In the genomic region with DNA sequence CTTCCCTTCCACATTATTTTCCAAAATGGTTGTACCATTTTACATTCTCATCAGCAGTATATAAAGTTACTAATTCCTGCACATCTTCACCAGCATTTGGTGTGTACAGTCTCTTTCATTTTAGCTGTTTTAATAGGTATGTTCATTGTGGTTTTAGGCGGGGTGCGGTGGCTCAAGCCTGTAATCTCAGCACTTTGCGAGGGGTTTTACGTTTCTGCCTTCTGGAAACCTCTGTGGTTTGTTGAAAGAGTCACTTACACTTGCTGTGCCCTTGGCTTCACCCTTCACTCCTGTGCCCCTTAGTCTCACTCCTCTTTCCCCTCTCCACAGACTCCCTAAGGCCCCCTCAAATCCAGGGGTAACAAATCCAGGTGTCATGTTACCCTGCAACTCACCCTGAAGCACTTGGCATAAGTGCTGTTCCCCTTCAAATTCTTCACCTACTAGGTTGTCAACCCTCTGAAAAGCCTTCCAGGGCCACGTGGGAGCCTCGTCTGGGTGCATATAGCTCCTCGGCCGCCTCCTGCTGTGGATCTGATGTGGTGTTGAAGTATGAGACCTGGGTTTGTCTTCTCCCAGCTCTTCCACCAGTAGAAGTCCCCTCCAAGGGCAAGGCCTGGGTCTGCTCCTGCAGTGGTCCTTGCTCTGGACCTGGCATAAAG, we compare ENCODE assay signal across 9 cellular contexts. TPM values are rescaled to one million over a fixed set of nuclear protein-coding genes. Genes with fewer than 3 reads are reported as not detected.
DNase-seq lines count a peak whose midpoint lies in the region; ATAC-seq, FAIRE-seq and TF ChIP-seq lines count a peak whose summit lies in the region.
"Had no signal": no experiment of that assay in that cellular context is flagged by ENCODE, and none has a peak within 500 bp of the region (broad histone marks: within the 10 kb centered on the region; RNA-seq: fewer than 3 reads in every experiment).

No MANE protein-coding gene starts in this region.

- peaks cover 8% of the 10 kb centered on the region for H3F3A ChIP-seq in MM.1S (ENCODE audit: insufficient read depth, low read length)

- H3K4me1 Mint-ChIP-seq in CD4-positive, CD25-positive, alpha-beta regulatory T cell: peaks cover 7 to 17% (median 12%) of the 10 kb centered on the region in 4 donors

- TF ChIP-seq POLR2A in K562 (conservative IDR thresholded peaks at IDR 0.05): no peak

- CTCF ChIA-PET in K562 (lab: Yijun Ruan, JAX; ENCODE audit: low intra/inter-chr PET ratio): no interaction called here

- H3K27ac ChIP-seq in CD4-positive, CD25-positive, alpha-beta regulatory T cell (ENCODE audit: insufficient read depth, low read length, poor library complexity, severe bottlenecking): no peak overlapping the region
- peak overlapping the region; percentile 60; the same call in 1 of the 2 replicates for H3K27ac ChIP-seq in MM.1S (ENCODE audit: low read length)
- H3K27ac ChIP-seq in K562 (ENCODE audit: extremely low read depth, low read depth, low read length): no peak overlapping the region

- H3K4me2 ChIP-seq in MM.1S (ENCODE audit: low read depth, low read length): peak overlapping the region; percentile 14; the same call in 1 of the 2 replicates
- no peak overlapping the region for H3K4me2 ChIP-seq in K562 (ENCODE audit: insufficient read depth, low read length)

- H3K36me3 Mint-ChIP-seq in CD4-positive, CD25-positive, alpha-beta regulatory T cell: peaks cover 4% of the 10 kb centered on the region

- H3K9me3 ChIP-seq in CD4-positive, CD25-positive, alpha-beta regulatory T cell (ENCODE audit: control insufficient read depth in 2 of 2, low read length in 2 of 2): no peaks in the 10 kb centered on the region
- H3K9me3 ChIP-seq in MM.1S (replicated peaks; ENCODE audit: insufficient read depth, low read length) (no peaks in the 10 kb centered on the region), K562 (replicated peaks; ENCODE audit: control insufficient read depth, insufficient read depth, low read depth, low read length) (no peaks in the 10 kb centered on the region)

- no peak overlapping the region for H3K4me3 ChIP-seq in CD4-positive, CD25-positive, alpha-beta regulatory T cell (ENCODE audit: low read depth, low read length)
- H3K4me3 ChIP-seq in MM.1S (ENCODE audit: low read length): no peak overlapping the region
- H3K4me3 ChIP-seq in K562: no peak overlapping the region

- no TSS peak for BruUV-seq in K562 (replicated peaks; lab: Mats Ljungman, UMichigan)

- H3K9me1 ChIP-seq in K562 (ENCODE audit: control insufficient read depth, insufficient read depth, low read length): no peaks in the 10 kb centered on the region

- H3K27me3 Mint-ChIP-seq in CD4-positive, CD25-positive, alpha-beta regulatory T cell: no peaks in the 10 kb centered on the region

- ATAC-seq in CD4-positive, CD25-positive, alpha-beta regulatory T cell (ENCODE audit: low read depth in 2 of 2): peak; percentile 37 to 58
- no peak; the same call in 2 of the 3 replicates for ATAC-seq in K562
- ATAC-seq in GM21528 (IDR thresholded peaks at IDR 0.05; ENCODE audit: low FRiP score, unreplicated experiment): no peak

- H3K79me2 ChIP-seq in MM.1S (ENCODE audit: low read length) (no peaks in the 10 kb centered on the region), K562 (ENCODE audit: control insufficient read depth, insufficient read depth, low read length) (no peaks in the 10 kb centered on the region)

- H3K4me1 ChIP-seq in CD4-positive, CD25-positive, alpha-beta regulatory T cell (ENCODE audit: control insufficient read depth, insufficient read depth, low read length, poor library complexity, severe bottlenecking): peaks cover 7% of the 10 kb centered on the region
- H3K4me1 ChIP-seq in MM.1S (ENCODE audit: low read length) (peaks cover 12% of the 10 kb centered on the region), K562 (replicated peaks in 1 of 2; ENCODE audit: control insufficient read depth in 2 of 2, insufficient read depth in 2 of 2, low read length in 2 of 2) (no peaks in the 10 kb centered on the region; a peak in 1 of 5 replicates)

- TF ChIP-seq RAD21 in K562 (CRISPR knock-in tag; conservative IDR thresholded peaks at IDR 0.05 in 1 of 2, IDR thresholded peaks at IDR 0.05 in 1 of 2): no peak

- H3K9ac ChIP-seq in MM.1S (ENCODE audit: low read length) (no peak overlapping the region; the same call in 1 of the 2 replicates), K562 (ENCODE audit: insufficient read depth in 1 of 2, low read depth in 2 of 2, low read length in 2 of 2) (no peak overlapping the region)

- H2AFZ ChIP-seq in MM.1S (ENCODE audit: low read length) (no peak overlapping the region), K562 (ENCODE audit: low read depth, low read length) (no peak overlapping the region)

- H3K9me3 Mint-ChIP-seq in CD4-positive, CD25-positive, alpha-beta regulatory T cell: peaks cover 0 to 1% (median 0%) of the 10 kb centered on the region in 7 donors

- H3K4me3 Mint-ChIP-seq in CD4-positive, CD25-positive, alpha-beta regulatory T cell: peak overlapping the region in 3 of 4 donors; percentile 23 to 58 (median 39)

- in situ Hi-C loops in K562 (cut with MboI): no loop called here

- DNase-seq in CD4-positive, CD25-positive, alpha-beta regulatory T cell: peak in 1 of 3 donors; percentile 80
- DNase-seq in MM.1S: peak; percentile 87
- no peak for DNase-seq in K562 (ENCODE audit: extremely low read depth in 1 of 4, low spot score in 3 of 4)
- DNase-seq in germinal center (ENCODE audit: low spot score): no peak
- no peak for DNase-seq in NCI-H1048 (lab: John Stamatoyannopoulos, UW)
- DNase-seq: C1 segment of cervical spinal cord, NCI-H69, retina had no signal

- no peaks in the 10 kb centered on the region for H3K27me3 ChIP-seq in CD4-positive, CD25-positive, alpha-beta regulatory T cell (ENCODE audit: control insufficient read depth, insufficient read depth, low read length)
- H3K27me3 ChIP-seq in MM.1S (replicated peaks; ENCODE audit: insufficient read depth, low read length) (no peaks in the 10 kb centered on the region), K562 (ENCODE audit: control insufficient read depth in 2 of 2, insufficient read depth in 2 of 2, low read length in 2 of 2) (no peaks in the 10 kb centered on the region)

- H4K20me1 ChIP-seq in MM.1S (ENCODE audit: insufficient read depth, low read length): no peaks in the 10 kb centered on the region
- H4K20me1 ChIP-seq in K562 (replicated peaks; ENCODE audit: control insufficient read depth, insufficient read depth, low read length): no peaks in the 10 kb centered on the region

- no peak for FAIRE-seq in K562 (lab: Jason Lieb, UNC)

- TF ChIP-seq CTCF in MM.1S (IDR thresholded peaks at IDR 0.05; ENCODE audit: low read length) (no peak), K562 (IDR thresholded peaks at IDR 0.05 in 2 of 3, conservative IDR thresholded peaks at IDR 0.05 in 1 of 3; ENCODE audit: insufficient read depth in 2 of 3, low read depth in 1 of 3, low read length in 3 of 3) (no peak)

- WGBS in K562 (ENCODE audit: insufficient coverage, low coverage, missing lambda C conversion rate): 49% methylated on average over 7 of the region's 8 CpGs

- POLR2A ChIA-PET in K562 (lab: Yijun Ruan, JAX): interaction anchor here (1.2 kb wide), 1 partner anchor 11 kb away, joined by 3 read pairs; no protein-coding TSS in a partner anchor

- no peaks in the 10 kb centered on the region for H3K9me2 ChIP-seq in MM.1S (replicated peaks; ENCODE audit: insufficient read depth, low read length)

- no peak for TF ChIP-seq EP300 in K562 (IDR thresholded peaks at IDR 0.05; ENCODE audit: low read length)

- intact Hi-C loops in K562 (cut with micrococcal nuclease): no loop called here

- peaks cover 22% of the 10 kb centered on the region for H3K36me3 ChIP-seq in CD4-positive, CD25-positive, alpha-beta regulatory T cell (ENCODE audit: control insufficient read depth, insufficient read depth, low read length)
- H3K36me3 ChIP-seq in MM.1S (replicated peaks; ENCODE audit: insufficient read depth, low read length) (no peaks in the 10 kb centered on the region), K562 (ENCODE audit: control insufficient read depth, insufficient read depth, low read length) (no peaks in the 10 kb centered on the region)

- H3K27ac Mint-ChIP-seq in CD4-positive, CD25-positive, alpha-beta regulatory T cell: peak overlapping the region in 2 of 3 donors; percentile 72 to 79

RNA-seq across cellular contexts. Expression of a gene that starts 20.8 kb away (rescaled TPM):
- total RNA-seq in CD4-positive, CD25-positive, alpha-beta regulatory T cell: 32.0 TPM
- 10 to 100 TPM; 16.3 to 18.0 (median 17.6) TPM for polyA plus RNA-seq in CD4-positive, CD25-positive, alpha-beta regulatory T cell
- 12.6 and 28.4 TPM in 2 replicates for total RNA-seq in K562 (2011; cell fraction: chromatin; rRNA removed; ENCODE audit: low replicate concordance)
- total RNA-seq in K562 (2011; cell fraction: nucleolus; rRNA removed): 13.4 and 17.7 TPM in 2 replicates
- total RNA-seq in K562 (2011; cell fraction: nucleoplasm; rRNA removed): 17.2 and 21.9 TPM in 2 replicates
- 10.1 and 14.0 TPM in 2 replicates for total RNA-seq in K562 (2014; rRNA removed)
- total RNA-seq in K562 (2014; rRNA removed; fragmentation: Illumina TruSeq; extraction: Trizol): 5.8 and 5.9 TPM in 2 replicates
- 8.0 and 8.4 TPM in 2 replicates for total RNA-seq in K562 (2015; rRNA removed; fragmentation: Illumina TruSeq; extraction: Trizol)
- total RNA-seq in K562 (2021): 17.4 and 20.5 TPM in 2 replicates
- polyA plus RNA-seq in K562 (2011; rRNA removed): 3.6 and 6.7 TPM in 2 replicates
- 5.7 and 7.7 TPM in 2 replicates for polyA plus RNA-seq in K562 (2011; cell fraction: cytosol; rRNA removed)
- polyA plus RNA-seq in K562 (2011; cell fraction: nucleus; rRNA removed): 6.8 and 9.9 TPM in 2 replicates
- 7.9 and 9.5 TPM in 2 replicates for polyA plus RNA-seq in K562 (2012)
- polyA plus RNA-seq in K562 (2014; fragmentation: Illumina TruSeq; extraction: Trizol): 11.6 and 11.8 TPM in 2 replicates
- 1 to 10 TPM; 3.3 to 6.2 TPM for polyA plus RNA-seq in K562 (2014; fragmentation: Nextera tagmentation; extraction: Ambion mirVana)
- 7.3 and 7.7 TPM in 2 replicates for polyA plus RNA-seq in K562 (2014; rRNA removed)
- polyA minus RNA-seq in K562 (2011; rRNA and poly(A)+ RNA removed): 5.2 and 5.4 TPM in 2 replicates
- 8.1 and 9.7 TPM in 2 replicates for polyA minus RNA-seq in K562 (2011; cell fraction: cytosol; rRNA and poly(A)+ RNA removed)
- polyA minus RNA-seq in K562 (2011; cell fraction: nucleus; rRNA and poly(A)+ RNA removed): 3.3 and 3.6 TPM in 2 replicates

RNA-seq across cellular contexts. Expression of a gene that starts 42.7 kb away (rescaled TPM):
- 40.7 TPM for total RNA-seq in CD4-positive, CD25-positive, alpha-beta regulatory T cell
- 10 to 100 TPM; 22.6 to 33.5 (median 25.7) TPM for polyA plus RNA-seq in CD4-positive, CD25-positive, alpha-beta regulatory T cell
- total RNA-seq in K562 (2011; cell fraction: chromatin; rRNA removed; ENCODE audit: low replicate concordance): 13.0 and 18.7 TPM in 2 replicates
- 18.2 and 18.6 TPM in 2 replicates for total RNA-seq in K562 (2011; cell fraction: nucleolus; rRNA removed)
- total RNA-seq in K562 (2011; cell fraction: nucleoplasm; rRNA removed): 19.8 and 20.8 TPM in 2 replicates
- total RNA-seq in K562 (2014; rRNA removed) (92.7 and 94.8 TPM in 2 replicates), K562 (2014; rRNA removed; fragmentation: Illumina TruSeq; extraction: Trizol) (112 and 117 TPM in 2 replicates), K562 (2015; rRNA removed; fragmentation: Illumina TruSeq; extraction: Trizol) (97.7 and 101 TPM in 2 replicates), K562 (2021) (69.5 and 73.2 TPM in 2 replicates)
- polyA plus RNA-seq in K562 (2011; rRNA removed) (94.3 and 119 TPM in 2 replicates), K562 (2014; fragmentation: Illumina TruSeq; extraction: Trizol) (101 and 109 TPM in 2 replicates), K562 (2014; fragmentation: Nextera tagmentation; extraction: Ambion mirVana) (10 to 100 TPM; 14.2 to 30.9 TPM), K562 (2014; rRNA removed) (144 and 150 TPM in 2 replicates)
- polyA plus RNA-seq in K562 (2011; cell fraction: cytosol; rRNA removed): 65.2 and 100 TPM in 2 replicates
- 24.5 and 36.1 TPM in 2 replicates for polyA plus RNA-seq in K562 (2011; cell fraction: nucleus; rRNA removed)
- polyA plus RNA-seq in K562 (2012): 39.8 and 74.3 TPM in 2 replicates
- polyA minus RNA-seq in K562 (2011; rRNA and poly(A)+ RNA removed): 45.3 and 47.4 TPM in 2 replicates
- polyA minus RNA-seq in K562 (2011; cell fraction: cytosol; rRNA and poly(A)+ RNA removed): 10.5 and 16.9 TPM in 2 replicates
- polyA minus RNA-seq in K562 (2011; cell fraction: nucleus; rRNA and poly(A)+ RNA removed): 6.3 and 9.4 TPM in 2 replicates

RNA-seq across cellular contexts. Expression of a gene that starts 43.1 kb away (rescaled TPM):
- total RNA-seq in CD4-positive, CD25-positive, alpha-beta regulatory T cell: 87.5 TPM
- polyA plus RNA-seq in CD4-positive, CD25-positive, alpha-beta regulatory T cell: 10 to 100 TPM; 64.3 to 76.4 (median 67.0) TPM
- 66.8 and 134 TPM in 2 replicates for total RNA-seq in K562 (2011; cell fraction: chromatin; rRNA removed; ENCODE audit: low replicate concordance)
- 96.2 and 100 TPM in 2 replicates for total RNA-seq in K562 (2011; cell fraction: nucleolus; rRNA removed)
- 83.8 and 84.8 TPM in 2 replicates for total RNA-seq in K562 (2011; cell fraction: nucleoplasm; rRNA removed)
- total RNA-seq in K562 (2014; rRNA removed): 84.1 and 116 TPM in 2 replicates
- total RNA-seq in K562 (2014; rRNA removed; fragmentation: Illumina TruSeq; extraction: Trizol): 34.1 and 42.1 TPM in 2 replicates
- 52.5 and 53.3 TPM in 2 replicates for total RNA-seq in K562 (2015; rRNA removed; fragmentation: Illumina TruSeq; extraction: Trizol)
- total RNA-seq in K562 (2021): 117 and 119 TPM in 2 replicates
- polyA plus RNA-seq in K562 (2011; rRNA removed): 17.0 and 41.7 TPM in 2 replicates
- polyA plus RNA-seq in K562 (2011; cell fraction: cytosol; rRNA removed): 32.6 and 36.3 TPM in 2 replicates
- polyA plus RNA-seq in K562 (2011; cell fraction: nucleus; rRNA removed): 119 and 126 TPM in 2 replicates
- 86.0 and 125 TPM in 2 replicates for polyA plus RNA-seq in K562 (2012)
- 109 and 111 TPM in 2 replicates for polyA plus RNA-seq in K562 (2014; fragmentation: Illumina TruSeq; extraction: Trizol)
- 10 to 100 TPM; 16.2 to 28.7 TPM for polyA plus RNA-seq in K562 (2014; fragmentation: Nextera tagmentation; extraction: Ambion mirVana)
- polyA plus RNA-seq in K562 (2014; rRNA removed): 43.2 and 54.6 TPM in 2 replicates
- polyA minus RNA-seq in K562 (2011; rRNA and poly(A)+ RNA removed): 14.8 and 25.3 TPM in 2 replicates
- polyA minus RNA-seq in K562 (2011; cell fraction: cytosol; rRNA and poly(A)+ RNA removed): 42.2 and 69.6 TPM in 2 replicates
- polyA minus RNA-seq in K562 (2011; cell fraction: nucleus; rRNA and poly(A)+ RNA removed): 39.7 and 49.1 TPM in 2 replicates

RNA-seq across cellular contexts. Expression of a gene that starts 44.1 kb away (rescaled TPM):
- 9.4 TPM for total RNA-seq in CD4-positive, CD25-positive, alpha-beta regulatory T cell
- 1 to 10 TPM; 4.6 to 5.6 (median 5.1) TPM for polyA plus RNA-seq in CD4-positive, CD25-positive, alpha-beta regulatory T cell
- total RNA-seq in K562 (2011; cell fraction: chromatin; rRNA removed; ENCODE audit: low replicate concordance): 1.4 and 6.6 TPM in 2 replicates
- 2.4 and 2.8 TPM in 2 replicates for total RNA-seq in K562 (2011; cell fraction: nucleolus; rRNA removed)
- 1.9 and 3.0 TPM in 2 replicates for total RNA-seq in K562 (2011; cell fraction: nucleoplasm; rRNA removed)
- 1.2 and 2.0 TPM in 2 replicates for total RNA-seq in K562 (2014; rRNA removed)
- total RNA-seq in K562 (2014; rRNA removed; fragmentation: Illumina TruSeq; extraction: Trizol): 0.69 and 0.96 TPM in 2 replicates
- 0.68 and 0.76 TPM in 2 replicates for total RNA-seq in K562 (2015; rRNA removed; fragmentation: Illumina TruSeq; extraction: Trizol)
- 1.6 and 2.8 TPM in 2 replicates for total RNA-seq in K562 (2021)
- polyA plus RNA-seq in K562 (2011; rRNA removed): 3.1 and 3.2 TPM in 2 replicates
- 1.4 and 4.5 TPM in 2 replicates for polyA plus RNA-seq in K562 (2011; cell fraction: cytosol; rRNA removed)
- polyA plus RNA-seq in K562 (2011; cell fraction: nucleus; rRNA removed): 4.0 and 5.7 TPM in 2 replicates
- polyA plus RNA-seq in K562 (2012): 0.30 and 0.72 TPM in 2 replicates
- 1.8 and 2.1 TPM in 2 replicates for polyA plus RNA-seq in K562 (2014; fragmentation: Illumina TruSeq; extraction: Trizol)
- under 1 TPM; 0.04 to 0.06 TPM for polyA plus RNA-seq in K562 (2014; fragmentation: Nextera tagmentation; extraction: Ambion mirVana)
- 0.90 and 1.4 TPM in 2 replicates for polyA plus RNA-seq in K562 (2014; rRNA removed)
- 2.7 and 4.1 TPM in 2 replicates for polyA minus RNA-seq in K562 (2011; rRNA and poly(A)+ RNA removed)
- 0.67 and 1.4 TPM in 2 replicates for polyA minus RNA-seq in K562 (2011; cell fraction: cytosol; rRNA and poly(A)+ RNA removed)
- polyA minus RNA-seq in K562 (2011; cell fraction: nucleus; rRNA and poly(A)+ RNA removed): 0.67 and 1.2 TPM in 2 replicates

Comparison
In these comparisons a context has a peak if more than half of its experiments do, and no peak if none do; other contexts are left out.
1. ATAC-seq: peak in CD4-positive, CD25-positive, alpha-beta regulatory T cell (2 of 2); none in K562 (single experiment) and GM21528 (single experiment).